In genomic region chr19:54115071-54116063, GRCh38 we compare ENCODE assay signal across 8 cellular contexts. TPM values are rescaled to one million over a fixed set of nuclear protein-coding genes. Genes with fewer than 3 reads are reported as not detected.
A peak's percentile ranks its signal among the peaks of the same experiment; 100 is the strongest.
DNase-seq lines count a peak whose midpoint lies in the region; ATAC-seq, FAIRE-seq and TF ChIP-seq lines count a peak whose summit lies in the region.

TSS of gene PRPF31 (plus strand) at chr19:54115754. CDS start at chr19:54118279, 2,525 bp downstream.
TSS of gene TFPT (minus strand) at chr19:54115657. CDS start at chr19:54115269, 388 bp downstream.

- no peak within 1 kb of the TSS for H2AFZ ChIP-seq in HepG2 (ENCODE audit: low read length)

- H3K36me3 ChIP-seq in HepG2 (replicated peaks in 1 of 2; ENCODE audit: control insufficient read depth in 1 of 2, insufficient read depth in 2 of 2, low read length in 2 of 2) = peaks cover 8 to 33% of the 10 kb centered on the region in 2 experiments; a peak in 3 of 5 replicates

- TF ChIP-seq POLR2A in HepG2 (IDR thresholded peaks at IDR 0.05; ENCODE audit: insufficient read depth in 1 of 2, low read depth in 2 of 2, low read length in 2 of 2) = peak; percentile 75 to 87

- ATAC-seq in GM19395 (IDR thresholded peaks at IDR 0.05; ENCODE audit: unreplicated experiment) = peak; percentile 82
- ATAC-seq in HG03565 (IDR thresholded peaks at IDR 0.05; ENCODE audit: unreplicated experiment) = peak; percentile 76
- peak; percentile 97 for ATAC-seq in HepG2

- H3K79me2 ChIP-seq in HepG2 (ENCODE audit: insufficient read depth, low read length) = peaks cover 22% of the 10 kb centered on the region

- WGBS in HepG2 (ENCODE audit: low lambda C conversion rate) = 1% methylated on average over 54 of the region's 60 CpGs

- peak within 1 kb of the TSS; percentile 77 for H3K27ac ChIP-seq in C4-2B
- H3K27ac ChIP-seq in HepG2 (ENCODE audit: extremely low read length, insufficient read depth, low read length) = peak within 1 kb of the TSS; percentile 88

- peak within 1 kb of the TSS; percentile 79 for H3K4me2 ChIP-seq in HepG2 (ENCODE audit: low read depth, low read length)

- H4K20me1 ChIP-seq in HepG2 (ENCODE audit: insufficient read depth, low read length) = no peaks in the 10 kb centered on the region

- in situ Hi-C loops in HepG2 (cut with HindIII; ENCODE audit: extremely low pct_ligation_motif_present, low pct_unique_long_range_greater_than_20kb) = no loop called here

- H3K9me3 ChIP-seq in HepG2 (ENCODE audit: low read length) = no peaks in the 10 kb centered on the region

- FAIRE-seq in HepG2 (lab: Jason Lieb, UNC) = peak; percentile 95

- POLR2A ChIA-PET in HepG2 (lab: Yijun Ruan, JAX) = interaction anchor here (1.0 to 2.6 kb wide), 9 partner anchors 13 to 249 kb away, joined by 3 to 38 read pairs (median 6); partner anchors contain the start of genes CNOT3, LENG1, MBOAT7 and NDUFA3

- BruUV-seq in HepG2 (replicated peaks; lab: Mats Ljungman, UMichigan) = TSS peak; percentile 92

- DNase-seq in NCI-H774 (lab: John Stamatoyannopoulos, UW) (peak; percentile 97), dermis microvascular lymphatic vessel endothelial cell (ENCODE audit: low read depth in 2 of 2) (peak; percentile 98 to 99), HepG2 (ENCODE audit: low spot score) (peak; percentile 96)
- DNase-seq in activated CD4-positive, alpha-beta T cell treated with anti-CD3 and anti-CD28 coated beads, Interleukin-2, amount 50 U/mL, for 4 hours = peak; percentile 96 to 97
- peak; percentile 95 for DNase-seq in stimulated activated CD4-positive, alpha-beta T cell treated with anti-CD3 and anti-CD28 coated beads, Interleukin-4, amount 100 ng/mL, for 1 hour

- H3K4me1 ChIP-seq in HepG2 (ENCODE audit: insufficient read depth, low read length) = peaks cover 21% of the 10 kb centered on the region

- peak within 1 kb of the TSS; percentile 77 to 91 (median 82) for H3K4me3 ChIP-seq in HepG2 (replicated peaks in 1 of 3; ENCODE audit: insufficient read depth in 1 of 3, low read depth in 2 of 3, low read length in 3 of 3)

- no peak for TF ChIP-seq EP300 in HepG2 (IDR thresholded peaks at IDR 0.05; ENCODE audit: low read depth in 2 of 2, low read length in 2 of 2)
- peak; percentile 40; the same call in 1 of the 2 replicates for TF ChIP-seq EP300 in HepG2 (CRISPR knock-in tag; IDR thresholded peaks at IDR 0.05; ENCODE audit: borderline replicate concordance)

- TF ChIP-seq RAD21 in HepG2 (CRISPR knock-in tag; IDR thresholded peaks at IDR 0.05) = no peak

- TF ChIP-seq CTCF in C4-2B (conservative IDR thresholded peaks at IDR 0.05) (no peak), HepG2 (CRISPR knock-in tag; IDR thresholded peaks at IDR 0.05) (no peak)

- intact Hi-C loops in HepG2 (cut with micrococcal nuclease; ENCODE audit: unreplicated experiment) = no loop called here

- CTCF ChIA-PET in HepG2 (lab: Yijun Ruan, JAX; ENCODE audit: low intra/inter-chr PET ratio, low total read pairs) = no interaction called here

- H3K27me3 ChIP-seq in HepG2 (ENCODE audit: control insufficient read depth in 1 of 2, insufficient read depth in 2 of 2, low read length in 2 of 2) = no peaks in the 10 kb centered on the region; a peak in 1 of 5 replicates

- H3K9ac ChIP-seq in HepG2 (ENCODE audit: insufficient read depth, low read depth, low read length) = peak within 1 kb of the TSS; percentile 86

TF ChIP-seq in HepG2, 621 proteins besides CTCF, POLR2A, EP300 and RAD21 (continues in another document):
- TF ChIP-seq HCFC1 (IDR thresholded peaks at IDR 0.05; ENCODE audit: low read depth, low read length) (peak; percentile 92), PCBP1 (IDR thresholded peaks at IDR 0.05; ENCODE audit: borderline replicate concordance, low read depth, low read length) (peak; percentile 64; the same call in 1 of the 2 replicates), MTF2 (CRISPR knock-in tag; IDR thresholded peaks at IDR 0.05; ENCODE audit: borderline replicate concordance) (no peak), PAF1 (CRISPR knock-in tag; IDR thresholded peaks at IDR 0.05) (no peak), NPAS2 (CRISPR knock-in tag; IDR thresholded peaks at IDR 0.05; ENCODE audit: borderline replicate concordance) (no peak), HMGXB3 (CRISPR knock-in tag; IDR thresholded peaks at IDR 0.05; ENCODE audit: borderline replicate concordance) (peak; percentile 88)

RNA-seq across cellular contexts. Expression of gene PRPF31, which starts in this region (rescaled TPM):
- 60.3 and 64.5 TPM in 2 replicates for total RNA-seq in dermis microvascular lymphatic vessel endothelial cell
- total RNA-seq in HepG2 (2016; rRNA removed; fragmentation: Illumina TruSeq; extraction: Trizol) = 63.8 and 68.9 TPM in 2 replicates
- 9.6 and 11.5 TPM in 2 replicates for total RNA-seq in HepG2 (2016; cell fraction: cytosol; rRNA removed; fragmentation: Illumina TruSeq; extraction: Trizol; ENCODE audit: low read depth)
- 62.0 and 64.7 TPM in 2 replicates for total RNA-seq in HepG2 (2016; cell fraction: insoluble cytoplasmic fraction; rRNA removed; fragmentation: Illumina TruSeq; extraction: Trizol)
- 23.1 and 26.5 TPM in 2 replicates for total RNA-seq in HepG2 (2016; cell fraction: membrane; rRNA removed; fragmentation: Illumina TruSeq; extraction: Trizol)
- total RNA-seq in HepG2 (2016; cell fraction: nucleus; rRNA removed; fragmentation: Illumina TruSeq; extraction: Trizol) = 30.4 and 33.1 TPM in 2 replicates
- 23.8 and 29.5 TPM in 2 replicates for polyA plus RNA-seq in HepG2 (2011; rRNA removed)
- 25.5 and 31.8 TPM in 2 replicates for polyA plus RNA-seq in HepG2 (2011; cell fraction: cytosol; rRNA removed)
- 65.6 and 76.0 TPM in 2 replicates for polyA plus RNA-seq in HepG2 (2011; cell fraction: nucleus; rRNA removed)
- 31.9 and 33.4 TPM in 2 replicates for polyA plus RNA-seq in HepG2 (2012)
- polyA plus RNA-seq in HepG2 (2016; cell fraction: cytosol; fragmentation: Illumina TruSeq; extraction: Trizol; ENCODE audit: low read depth) = 8.8 and 9.7 TPM in 2 replicates
- 66.2 and 72.8 TPM in 2 replicates for polyA plus RNA-seq in HepG2 (2016; cell fraction: insoluble cytoplasmic fraction; fragmentation: Illumina TruSeq; extraction: Trizol; ENCODE audit: low read depth)
- 15.4 and 16.9 TPM in 2 replicates for polyA plus RNA-seq in HepG2 (2016; cell fraction: membrane; fragmentation: Illumina TruSeq; extraction: Trizol; ENCODE audit: low read depth)
- 56.8 and 57.4 TPM in 2 replicates for polyA plus RNA-seq in HepG2 (2016; cell fraction: nucleus; fragmentation: Illumina TruSeq; extraction: Trizol; ENCODE audit: insufficient read depth, low read depth)
- 21.6 and 22.6 TPM in 2 replicates for polyA minus RNA-seq in HepG2 (2011; rRNA and poly(A)+ RNA removed; ENCODE audit: low replicate concordance)
- polyA minus RNA-seq in HepG2 (2011; cell fraction: cytosol; rRNA and poly(A)+ RNA removed) = 10.0 and 12.8 TPM in 2 replicates
- 14.3 and 15.6 TPM in 2 replicates for polyA minus RNA-seq in HepG2 (2011; cell fraction: nucleus; rRNA and poly(A)+ RNA removed)

RNA-seq across cellular contexts. Expression of gene TFPT, which starts in this region (rescaled TPM):
- total RNA-seq in dermis microvascular lymphatic vessel endothelial cell (19.1 and 19.6 TPM in 2 replicates), HepG2 (2016; rRNA removed; fragmentation: Illumina TruSeq; extraction: Trizol) (10.7 and 13.5 TPM in 2 replicates)
- total RNA-seq in HepG2 (2016; cell fraction: cytosol; rRNA removed; fragmentation: Illumina TruSeq; extraction: Trizol; ENCODE audit: low read depth) = 2.1 and 3.1 TPM in 2 replicates
- total RNA-seq in HepG2 (2016; cell fraction: insoluble cytoplasmic fraction; rRNA removed; fragmentation: Illumina TruSeq; extraction: Trizol) = 11.6 and 13.6 TPM in 2 replicates
- total RNA-seq in HepG2 (2016; cell fraction: membrane; rRNA removed; fragmentation: Illumina TruSeq; extraction: Trizol) = 3.8 and 5.2 TPM in 2 replicates
- 3.8 and 4.7 TPM in 2 replicates for total RNA-seq in HepG2 (2016; cell fraction: nucleus; rRNA removed; fragmentation: Illumina TruSeq; extraction: Trizol)
- 8.4 and 8.6 TPM in 2 replicates for polyA plus RNA-seq in HepG2 (2011; rRNA removed)
- 9.4 and 11.7 TPM in 2 replicates for polyA plus RNA-seq in HepG2 (2011; cell fraction: cytosol; rRNA removed)
- 5.1 and 6.7 TPM in 2 replicates for polyA plus RNA-seq in HepG2 (2011; cell fraction: nucleus; rRNA removed)
- 7.3 and 8.0 TPM in 2 replicates for polyA plus RNA-seq in HepG2 (2012)
- polyA plus RNA-seq in HepG2 (2016; cell fraction: cytosol; fragmentation: Illumina TruSeq; extraction: Trizol; ENCODE audit: low read depth) = 3.5 and 3.7 TPM in 2 replicates
- polyA plus RNA-seq in HepG2 (2016; cell fraction: insoluble cytoplasmic fraction; fragmentation: Illumina TruSeq; extraction: Trizol; ENCODE audit: low read depth) = 15.5 and 17.3 TPM in 2 replicates
- polyA plus RNA-seq in HepG2 (2016; cell fraction: membrane; fragmentation: Illumina TruSeq; extraction: Trizol; ENCODE audit: low read depth) = 4.2 and 4.3 TPM in 2 replicates
- 11.7 and 12.0 TPM in 2 replicates for polyA plus RNA-seq in HepG2 (2016; cell fraction: nucleus; fragmentation: Illumina TruSeq; extraction: Trizol; ENCODE audit: insufficient read depth, low read depth)
- 3.3 and 3.6 TPM in 2 replicates for polyA minus RNA-seq in HepG2 (2011; rRNA and poly(A)+ RNA removed; ENCODE audit: low replicate concordance)
- polyA minus RNA-seq in HepG2 (2011; cell fraction: cytosol; rRNA and poly(A)+ RNA removed) = 2.1 and 3.3 TPM in 2 replicates
- polyA minus RNA-seq in HepG2 (2011; cell fraction: nucleus; rRNA and poly(A)+ RNA removed) = 2.2 and 2.3 TPM in 2 replicates

Comparison
In these comparisons a context has a peak if more than half of its experiments do, and no peak if none do; other contexts are left out.
1. Peak in every context shown above with its lines: DNase-seq, ATAC-seq, H3K4me3 ChIP-seq and H3K27ac ChIP-seq.